In genomic region chr4:28225005-28225404, GRCh38 we compare ENCODE assay signal across 8 cellular contexts.
DNase-seq lines count a peak whose midpoint lies in the region; TF ChIP-seq lines count a peak whose summit lies in the region.

No MANE protein-coding gene starts in this region.

- no peaks in the 10 kb centered on the region for H3K36me3 ChIP-seq in prostate gland

- no peaks in the 10 kb centered on the region for H3K9me3 ChIP-seq in prostate gland

- intact Hi-C loops in prostate gland (cut with DNase I): no loop called here

- TF ChIP-seq CTCF in astrocyte of the spinal cord (IDR thresholded peaks at IDR 0.05; ENCODE audit: low read depth, low read length) (peak; percentile 36), prostate gland (IDR thresholded peaks at IDR 0.05) (peak in 2 of 4 experiments; percentile 8 to 35)

- no peaks in the 10 kb centered on the region for H3K4me1 ChIP-seq in prostate gland (replicated peaks)

- DNase-seq in Ammon's horn (ENCODE audit: low spot score) (peak; percentile 76), NCI-H1417 (lab: John Stamatoyannopoulos, UW) (peak in 2 of 3 experiments; percentile 27 to 71), astrocyte of the spinal cord (ENCODE audit: low read depth, low spot score) (peak; percentile 26), kidney tubule cell (ENCODE audit: low spot score) (peak; percentile 43), prostate gland (ENCODE audit: low spot score) (no peak), NCI-H2171 (lab: John Stamatoyannopoulos, UW) (no peak)
- no peak for DNase-seq in activated naive CD4-positive, alpha-beta T cell treated with Interleukin-2 at 50 U/mL for 16 hours
- DNase-seq in activated naive CD4-positive, alpha-beta T cell (lab: John Stamatoyannopoulos, UW): no peak

- H3K27me3 ChIP-seq in prostate gland (replicated peaks; ENCODE audit: insufficient read depth): no peaks in the 10 kb centered on the region

- no peak overlapping the region for H3K27ac ChIP-seq in prostate gland

- H3K4me3 ChIP-seq in astrocyte of the spinal cord (ENCODE audit: low read depth, low read length) (no peak overlapping the region), prostate gland (no peak overlapping the region)

- in situ Hi-C loops in astrocyte of the spinal cord (cut with HindIII; ENCODE audit: low sequenced_read_pairs): no loop called here

- no peak for TF ChIP-seq POLR2A in prostate gland (IDR thresholded peaks at IDR 0.05)

- WGBS in prostate gland: 27% methylated on average over 1 of the region's 1 CpG

Comparison
In these comparisons a context has a peak if more than half of its experiments do, and no peak if none do; other contexts are left out.
1. DNase-seq: peak in Ammon's horn (single experiment), NCI-H1417 (2 of 3), astrocyte of the spinal cord (single experiment) and kidney tubule cell (single experiment); none in activated naive CD4-positive, alpha-beta T cell treated with Interleukin-2 at 50 U/mL for 16 hours (single experiment), activated naive CD4-positive, alpha-beta T cell (0 of 4), prostate gland (single experiment) and NCI-H2171 (single experiment).